ENCODE assay signal across 9 cellular contexts in the genomic region with DNA sequence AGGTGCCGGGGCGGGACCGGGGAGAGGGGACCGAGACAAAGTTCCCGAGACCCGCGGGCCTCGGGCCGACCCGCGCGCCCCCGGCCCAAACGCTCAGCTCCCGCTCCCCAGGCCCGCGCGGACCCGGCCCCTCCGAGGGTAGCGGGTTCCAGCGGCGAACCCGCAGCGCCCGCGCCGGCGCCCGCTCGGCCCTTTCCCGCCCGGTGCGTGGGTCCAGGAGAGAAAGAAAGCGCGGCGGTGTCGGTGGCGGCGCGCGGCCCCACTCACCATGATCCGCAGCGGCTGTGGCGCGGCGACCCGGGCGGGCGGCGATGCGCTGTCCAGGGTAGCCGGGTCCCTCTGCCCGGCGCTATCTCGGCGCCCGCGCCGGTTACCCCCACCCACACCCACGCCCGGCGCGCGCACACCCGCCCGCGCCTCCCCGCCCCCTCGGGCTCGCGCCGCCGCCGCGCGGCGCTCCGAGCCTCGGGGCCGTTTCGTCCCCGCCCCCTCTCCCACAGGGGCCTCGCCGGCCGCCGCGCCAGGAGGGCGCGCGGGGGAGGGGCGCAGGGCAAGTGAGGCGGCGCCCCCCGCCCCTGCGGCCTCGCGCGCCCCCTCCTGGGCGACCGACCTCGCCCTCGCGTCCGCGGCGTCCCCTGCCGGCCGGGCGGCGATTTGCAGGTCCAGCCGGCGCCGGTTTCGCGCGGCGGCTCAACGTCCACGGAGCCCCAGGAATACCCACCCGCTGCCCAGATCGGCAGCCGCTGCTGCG. TPM values are rescaled to one million over a fixed set of nuclear protein-coding genes. Genes with fewer than 3 reads are reported as not detected.
A peak's percentile ranks its signal among the peaks of the same experiment; 100 is the strongest.
DNase-seq lines count a peak whose midpoint lies in the region; ATAC-seq and TF ChIP-seq lines count a peak whose summit lies in the region.
"Had no signal": no experiment of that assay in that cellular context is flagged by ENCODE, and none has a peak within 500 bp of the region (broad histone marks: within the 10 kb centered on the region; RNA-seq: fewer than 3 reads in every experiment).

A gene with protein sequence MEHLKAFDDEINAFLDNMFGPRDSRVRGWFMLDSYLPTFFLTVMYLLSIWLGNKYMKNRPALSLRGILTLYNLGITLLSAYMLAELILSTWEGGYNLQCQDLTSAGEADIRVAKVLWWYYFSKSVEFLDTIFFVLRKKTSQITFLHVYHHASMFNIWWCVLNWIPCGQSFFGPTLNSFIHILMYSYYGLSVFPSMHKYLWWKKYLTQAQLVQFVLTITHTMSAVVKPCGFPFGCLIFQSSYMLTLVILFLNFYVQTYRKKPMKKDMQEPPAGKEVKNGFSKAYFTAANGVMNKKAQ (minus strand): TSS at position 345 of the 751 bp plus-strand sequence. CDS start 75 bp downstream, at position 270.

- H3K27ac Mint-ChIP-seq in MCF 10A (ENCODE audit: low read depth, unreplicated experiment), result no peak within 1 kb of the TSS
- H3K27ac Mint-ChIP-seq in stimulated activated memory B cell treated with anti-CD40 and anti-IgM and Interleukin-4, amounts not matched to agents 10 μg/mL and 1 μg/mL and 100 μg/mL, for 72 hours, result no peak within 1 kb of the TSS

- H3K4me1 Mint-ChIP-seq in MCF 10A (ENCODE audit: insufficient read depth, unreplicated experiment), result no peaks in the 10 kb centered on the region
- H3K4me1 Mint-ChIP-seq in stimulated activated memory B cell treated with anti-CD40 and anti-IgM and Interleukin-4, amounts not matched to agents 10 μg/mL and 1 μg/mL and 100 μg/mL, for 72 hours, result peaks cover 11% of the 10 kb centered on the region

- no peaks in the 10 kb centered on the region for H3K9me3 Mint-ChIP-seq in MCF 10A (ENCODE audit: unreplicated experiment)
- peaks cover 2% of the 10 kb centered on the region for H3K9me3 Mint-ChIP-seq in stimulated activated memory B cell treated with anti-CD40 and anti-IgM and Interleukin-4, amounts not matched to agents 10 μg/mL and 1 μg/mL and 100 μg/mL, for 72 hours

- H2AFZ ChIP-seq in OCI-LY1 (ENCODE audit: low read length), result no peak within 1 kb of the TSS

- no TSS peak for BruUV-seq in MCF 10A (replicated peaks; lab: Mats Ljungman, UMichigan)

- POLR2A ChIA-PET in MCF 10A (lab: Yijun Ruan, JAX), result no interaction called here

- H3K4me3 ChIP-seq in OCI-LY1 (ENCODE audit: low read depth, low read length, poor library complexity, severe bottlenecking), result peak within 1 kb of the TSS; percentile 63

- DNase-seq in Caki2 (ENCODE audit: low read depth), result peak; percentile 46
- no peak for DNase-seq in MCF 10A (ENCODE audit: unreplicated experiment)
- DNase-seq in islet precursor cell, result peak; percentile 77

- no peaks in the 10 kb centered on the region for H3K79me2 ChIP-seq in OCI-LY1 (ENCODE audit: insufficient read depth, low read length)

- no peaks in the 10 kb centered on the region for H3K36me3 ChIP-seq in OCI-LY1 (ENCODE audit: insufficient read depth, low read length)

- intact Hi-C loops in MCF 10A (cut with micrococcal nuclease), result no loop called here

- no peaks in the 10 kb centered on the region for H4K20me1 ChIP-seq in OCI-LY1 (ENCODE audit: insufficient read depth, low read length)

- no peaks in the 10 kb centered on the region for H3K9me2 ChIP-seq in OCI-LY1 (ENCODE audit: low read depth, low read length)

- peak within 1 kb of the TSS; percentile 45; the same call in 1 of the 2 replicates for H3K9ac ChIP-seq in OCI-LY1 (ENCODE audit: low read length)

- CTCF ChIA-PET in MCF 10A (lab: Yijun Ruan, JAX), result interaction anchor here (1.7 kb wide), 1 partner anchor 92 kb away, joined by 7 read pairs; no protein-coding TSS in a partner anchor

- peak; percentile 76 for TF ChIP-seq CTCF in OCI-LY1 (IDR thresholded peaks at IDR 0.05; ENCODE audit: low read length)
- TF ChIP-seq CTCF in MCF 10A (IDR thresholded peaks at IDR 0.05; ENCODE audit: unreplicated experiment), result peak; percentile 21

- H3K27me3 Mint-ChIP-seq in MCF 10A (ENCODE audit: insufficient read depth, unreplicated experiment), result peaks cover 18% of the 10 kb centered on the region
- peaks cover 60% of the 10 kb centered on the region for H3K27me3 Mint-ChIP-seq in stimulated activated memory B cell treated with anti-CD40 and anti-IgM and Interleukin-4, amounts not matched to agents 10 μg/mL and 1 μg/mL and 100 μg/mL, for 72 hours

- H3K27me3 ChIP-seq in OCI-LY1 (ENCODE audit: insufficient read depth, low read length), result no peaks in the 10 kb centered on the region

- ATAC-seq in GM21515 (IDR thresholded peaks at IDR 0.05; ENCODE audit: unreplicated experiment) (peak; percentile 55), HG02884 (IDR thresholded peaks at IDR 0.05; ENCODE audit: unreplicated experiment) (no peak), GM18861 (IDR thresholded peaks at IDR 0.05; ENCODE audit: unreplicated experiment) (no peak)
- ATAC-seq in stimulated activated memory B cell treated with anti-CD40 and anti-IgM and Interleukin-4, amounts not matched to agents 10 μg/mL and 1 μg/mL and 100 μg/mL, for 72 hours, result peak; percentile 75

- H3K27ac ChIP-seq in OCI-LY1 (ENCODE audit: low read depth, low read length, poor library complexity, severe bottlenecking), result no peak within 1 kb of the TSS

- H3K9me3 ChIP-seq in OCI-LY1 (ENCODE audit: low read length), result no peaks in the 10 kb centered on the region

- no peaks in the 10 kb centered on the region for H3F3A ChIP-seq in OCI-LY1 (ENCODE audit: insufficient read depth, low read length)

- no peaks in the 10 kb centered on the region for H3K36me3 Mint-ChIP-seq in MCF 10A (ENCODE audit: insufficient read depth, unreplicated experiment)
- no peaks in the 10 kb centered on the region for H3K36me3 Mint-ChIP-seq in stimulated activated memory B cell treated with anti-CD40 and anti-IgM and Interleukin-4, amounts not matched to agents 10 μg/mL and 1 μg/mL and 100 μg/mL, for 72 hours

- in situ Hi-C loops in Caki2 (cut with HindIII; ENCODE audit: low pct_unique_long_range_greater_than_20kb, low sequenced_read_pairs), result no loop called here

- H3K4me1 ChIP-seq in OCI-LY1 (ENCODE audit: insufficient read depth, low read length, severe bottlenecking), result peaks cover 6% of the 10 kb centered on the region

- peak within 1 kb of the TSS; percentile 83 for H3K4me2 ChIP-seq in OCI-LY1 (ENCODE audit: low read length)

- H3K4me3 Mint-ChIP-seq in MCF 10A (ENCODE audit: unreplicated experiment), result peak within 1 kb of the TSS; percentile 56
- H3K4me3 Mint-ChIP-seq in stimulated activated memory B cell treated with anti-CD40 and anti-IgM and Interleukin-4, amounts not matched to agents 10 μg/mL and 1 μg/mL and 100 μg/mL, for 72 hours, result peak within 1 kb of the TSS; percentile 74

RNA-seq across cellular contexts. Expression of the gene that starts here (rescaled TPM):
- 13.6 and 14.6 TPM in 2 replicates for total RNA-seq in Caki2 (2014; rRNA removed; shearing (Covaris generic); ENCODE audit: low replicate concordance)
- total RNA-seq in MCF 10A (2022), result not detected in 2 replicates
- total RNA-seq: activated CD8-positive, alpha-beta memory T cell treated with anti-CD3 and anti-CD28 coated beads for 36 hours had no signal

Comparison
In these comparisons a context has a peak if more than half of its experiments do, and no peak if none do; other contexts are left out.
1. RNA of the gene that starts here (total RNA-seq): 13.6 to 14.6 TPM in Caki2; not detected in MCF 10A; every median in the first group is over 10 times any median in the second.
2. ATAC-seq: peak in GM21515 (single experiment) and stimulated activated memory B cell treated with anti-CD40 and anti-IgM and Interleukin-4, amounts not matched to agents 10 μg/mL and 1 μg/mL and 100 μg/mL, for 72 hours (single experiment); none in HG02884 (single experiment) and GM18861 (single experiment).